8 cellular contexts compared by ENCODE assay signal in the genomic region with DNA sequence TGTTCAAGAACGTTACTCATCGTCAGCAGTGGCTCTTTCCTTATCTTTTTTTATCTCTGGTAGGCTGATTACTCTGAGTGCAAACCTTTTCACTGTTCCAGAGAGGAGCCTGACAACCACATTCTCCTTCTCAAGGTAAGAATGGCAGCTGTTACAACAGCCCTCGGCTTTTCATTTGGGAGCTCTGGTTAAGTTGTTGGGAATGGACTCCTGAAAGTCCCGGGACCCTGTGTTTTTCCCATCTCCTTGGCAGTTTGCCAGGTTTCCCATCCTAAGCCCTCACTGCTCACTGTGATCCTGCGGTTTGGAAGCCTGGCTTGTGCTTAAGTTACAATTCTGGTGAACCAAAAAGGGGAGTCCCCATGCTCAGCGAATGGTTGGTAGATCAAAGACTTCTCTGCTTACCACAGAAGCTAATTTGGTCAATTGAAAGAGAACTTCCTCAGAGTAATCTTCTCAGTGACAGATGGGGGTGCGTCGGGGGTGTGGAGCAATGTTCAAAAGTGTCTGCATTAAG.
DNase-seq lines count a peak whose midpoint lies in the region; ATAC-seq and TF ChIP-seq lines count a peak whose summit lies in the region.

No MANE protein-coding gene starts in this region.

- H3K9me3 ChIP-seq in upper lobe of left lung = no peaks in the 10 kb centered on the region

- H3K27ac ChIP-seq in upper lobe of left lung = no peak overlapping the region

- no peaks in the 10 kb centered on the region for H3K4me1 ChIP-seq in upper lobe of left lung

- H3K36me3 ChIP-seq in upper lobe of left lung = no peaks in the 10 kb centered on the region

- peak; percentile 98 for ATAC-seq in GM21576 (IDR thresholded peaks at IDR 0.05; ENCODE audit: unreplicated experiment)
- ATAC-seq in activated naive CD4-positive, alpha-beta T cell treated with anti-CD3 and anti-CD28 coated beads, Interleukin-2, amount 50 U/mL, for 72 hours = peak; percentile 87 to 88
- no peak for ATAC-seq in upper lobe of left lung (ENCODE audit: low FRiP score in 2 of 2)
- no peak for ATAC-seq in sciatic nerve

- no peaks in the 10 kb centered on the region for H3K27me3 ChIP-seq in upper lobe of left lung

- peaks cover 0 to 5% of the 10 kb centered on the region in 2 donors for H3K36me3 Mint-ChIP-seq in activated naive CD4-positive, alpha-beta T cell treated with anti-CD3 and anti-CD28 coated beads, Interleukin-2, amount 50 U/mL, for 72 hours

- H3K27ac Mint-ChIP-seq in activated naive CD4-positive, alpha-beta T cell treated with anti-CD3 and anti-CD28 coated beads, Interleukin-2, amount 50 U/mL, for 72 hours = no peak overlapping the region

- intact Hi-C loops in posterior cingulate gyrus (cut with DNase I) = no loop called here
- intact Hi-C loops in sciatic nerve (cut with DNase I) = no loop called here

- H3K4me3 ChIP-seq in upper lobe of left lung = no peak overlapping the region

- in situ Hi-C loops in GM13977 (cut with MboI; ENCODE audit: low pct_unique_long_range_greater_than_20kb, low sequenced_read_pairs, unreplicated experiment) = no loop called here

- peak; percentile 58 for DNase-seq in GM13977 (ENCODE audit: low spot score)
- peak; percentile 93 to 95 for DNase-seq in Kasumi-1 (lab: John Stamatoyannopoulos, UW)
- DNase-seq in activated naive CD4-positive, alpha-beta T cell treated with anti-CD3 and anti-CD28 coated beads, Interleukin-2, amount 50 U/mL, for 72 hours (ENCODE audit: low spot score in 2 of 2) = no peak
- DNase-seq in posterior cingulate gyrus = no peak
- no peak for DNase-seq in upper lobe of left lung
- no peak for DNase-seq in NCI-H1930 (lab: John Stamatoyannopoulos, UW)
- no peak for DNase-seq in sciatic nerve (ENCODE audit: low spot score)

- TF ChIP-seq EP300 in upper lobe of left lung (IDR thresholded peaks at IDR 0.05) = no peak

- WGBS in upper lobe of left lung, 2 donors = 54 to 61% methylated on average over 8 of the region's 8 CpGs

- TF ChIP-seq CTCF in GM13977 (IDR thresholded peaks at IDR 0.05; ENCODE audit: extremely low read depth, insufficient read depth, missing control alignments) = no peak
- no peak for TF ChIP-seq CTCF in upper lobe of left lung (IDR thresholded peaks at IDR 0.05)

- TF ChIP-seq POLR2A in upper lobe of left lung (IDR thresholded peaks at IDR 0.05) = no peak

- H3K9me3 Mint-ChIP-seq in activated naive CD4-positive, alpha-beta T cell treated with anti-CD3 and anti-CD28 coated beads, Interleukin-2, amount 50 U/mL, for 72 hours = no peaks in the 10 kb centered on the region

Comparison
In these comparisons a context has a peak if more than half of its experiments do, and no peak if none do; other contexts are left out.
1. DNase-seq: peak in GM13977 (single experiment) and Kasumi-1 (2 of 2); none in activated naive CD4-positive, alpha-beta T cell treated with anti-CD3 and anti-CD28 coated beads, Interleukin-2, amount 50 U/mL, for 72 hours (0 of 2), posterior cingulate gyrus (0 of 10), upper lobe of left lung (0 of 2), NCI-H1930 (0 of 2) and sciatic nerve (single experiment).
2. ATAC-seq: peak in GM21576 (single experiment) and activated naive CD4-positive, alpha-beta T cell treated with anti-CD3 and anti-CD28 coated beads, Interleukin-2, amount 50 U/mL, for 72 hours (2 of 2); none in upper lobe of left lung (0 of 2) and sciatic nerve (single experiment).